Comparison of ENCODE assay signal across 19 cellular contexts in the genomic region with DNA sequence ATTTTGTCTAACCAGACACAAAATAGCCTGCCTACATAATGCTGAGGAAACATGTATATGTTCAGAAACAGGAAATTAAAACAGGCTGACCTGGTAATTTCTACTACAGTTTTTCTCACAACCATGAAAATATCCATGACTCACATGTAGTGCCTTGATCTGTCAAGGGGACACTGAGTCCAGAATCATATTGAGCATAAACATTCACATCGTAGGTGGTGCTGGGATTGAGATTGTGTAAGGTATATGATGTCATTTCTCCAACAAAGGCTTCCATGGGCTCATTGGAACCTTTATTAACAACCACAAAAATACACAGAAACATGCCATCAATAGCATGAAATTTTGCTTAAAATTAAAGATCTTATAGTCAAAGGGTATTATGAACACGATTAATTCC.
"Had no signal": no experiment of that assay in that cellular context is flagged by ENCODE, and none has a peak within 500 bp of the region (broad histone marks: within the 10 kb centered on the region; RNA-seq: fewer than 3 reads in every experiment).

No MANE protein-coding gene starts in this region.

- H3K4me3 Mint-ChIP-seq: immature natural killer cell; naive thymus-derived CD4-positive, alpha-beta T cell; nephron progenitor cell had no signal

- DNase-seq: cortex of kidney; dorsolateral prefrontal cortex; effector CD8-positive, alpha-beta T cell; foreskin keratinocyte; immature natural killer cell; kidney; left cardiac atrium; left ventricle myocardium superior; naive thymus-derived CD4-positive, alpha-beta T cell; nephron progenitor cell; posterior cingulate gyrus; small intestine; stimulated activated CD4-positive, alpha-beta T cell treated with anti-CD3 and anti-CD28 coated beads, Interleukin-12 subunit alpha, Interleukin-12 subunit beta, amount 100 ng/mL, for 4 hours; stimulated activated naive CD4-positive, alpha-beta T cell; trophoblast cell had no signal

- H3K9me3 Mint-ChIP-seq: naive thymus-derived CD4-positive, alpha-beta T cell; nephron progenitor cell had no signal

- H3K27me3 ChIP-seq: dorsolateral prefrontal cortex, esophagus muscularis mucosa, foreskin keratinocyte had no signal

- H3K36me3 Mint-ChIP-seq: immature natural killer cell; naive thymus-derived CD4-positive, alpha-beta T cell had no signal

- H3K4me1 ChIP-seq: foreskin keratinocyte had no signal

- H3K27ac Mint-ChIP-seq: immature natural killer cell; naive thymus-derived CD4-positive, alpha-beta T cell; nephron progenitor cell had no signal

- ATAC-seq: foreskin keratinocyte; left cardiac atrium; left ventricle myocardium superior; naive thymus-derived CD4-positive, alpha-beta T cell; sciatic nerve had no signal

- H3K9me3 ChIP-seq: esophagus muscularis mucosa had no signal

- H3K4me1 Mint-ChIP-seq: immature natural killer cell; naive thymus-derived CD4-positive, alpha-beta T cell; nephron progenitor cell had no signal

- H3K4me3 ChIP-seq: dorsolateral prefrontal cortex, esophagus muscularis mucosa, lung had no signal

- H3K27ac ChIP-seq: dorsolateral prefrontal cortex, epithelial cell of prostate, foreskin keratinocyte had no signal
